Comparison of ENCODE assay signal across 21 cellular contexts in genomic region chr15:51641490-51642135, GRCh38. TPM values are rescaled to one million over a fixed set of nuclear protein-coding genes. Genes with fewer than 3 reads are reported as not detected.
DNase-seq lines count a peak whose midpoint lies in the region; ATAC-seq and TF ChIP-seq lines count a peak whose summit lies in the region.
"Had no signal": no experiment of that assay in that cellular context is flagged by ENCODE, and none has a peak within 500 bp of the region (broad histone marks: within the 10 kb centered on the region; RNA-seq: fewer than 3 reads in every experiment).

No MANE protein-coding gene starts in this region.

- H3K4me3 ChIP-seq in PC-9 (no peak overlapping the region), hepatocyte (no peak overlapping the region), upper lobe of right lung (no peak overlapping the region), Karpas-422 (ENCODE audit: low read length) (no peak overlapping the region)
- H3K4me3 ChIP-seq: BLaER1, MG63 had no signal

- H3K27me3 ChIP-seq in PC-9 (ENCODE audit: insufficient read depth, low read depth) = no peaks in the 10 kb centered on the region
- H3K27me3 ChIP-seq in hepatocyte = no peaks in the 10 kb centered on the region
- no peaks in the 10 kb centered on the region for H3K27me3 ChIP-seq in upper lobe of right lung
- H3K27me3 ChIP-seq in Karpas-422 (ENCODE audit: low read length) = no peaks in the 10 kb centered on the region
- H3K27me3 ChIP-seq: BLaER1, MG63 had no signal

- CTCF ChIA-PET in PC-9 (lab: Charles Lee) = no interaction called here

- H3K79me2 ChIP-seq in PC-9 (ENCODE audit: low read depth) (no peaks in the 10 kb centered on the region), hepatocyte (no peaks in the 10 kb centered on the region), Karpas-422 (ENCODE audit: low read length) (no peaks in the 10 kb centered on the region)

- no peak overlapping the region for H3K27ac ChIP-seq in PC-9
- peak overlapping the region; percentile 13 for H3K27ac ChIP-seq in hepatocyte
- peak overlapping the region; percentile 39 for H3K27ac ChIP-seq in upper lobe of right lung
- no peak overlapping the region for H3K27ac ChIP-seq in Karpas-422 (ENCODE audit: low read length)
- H3K27ac ChIP-seq: BLaER1 had no signal

- H4K20me1 ChIP-seq in PC-9 (ENCODE audit: insufficient read depth) (no peaks in the 10 kb centered on the region), hepatocyte (ENCODE audit: insufficient read depth, poor library complexity, severe bottlenecking) (no peaks in the 10 kb centered on the region), Karpas-422 (ENCODE audit: insufficient read depth, low read depth, low read length) (no peaks in the 10 kb centered on the region)
- H4K20me1 ChIP-seq: BLaER1 had no signal

- intact Hi-C loops in PC-9 (cut with micrococcal nuclease; ENCODE audit: unreplicated experiment) (no loop called here), upper lobe of right lung (cut with DNase I) (no loop called here)

- DNase-seq in SIG-M5 treated with dmso at 0.1 percent for 504 hours (lab: John Stamatoyannopoulos, UW; ENCODE audit: unreplicated experiment) (peak; percentile 35), SIG-M5 (lab: John Stamatoyannopoulos, UW) (no peak), PC-9 (no peak), hepatocyte (ENCODE audit: low spot score) (no peak), upper lobe of right lung (no peak), Karpas-422 (no peak), NCI-H146 (lab: John Stamatoyannopoulos, UW) (no peak)
- DNase-seq: CD8-positive, alpha-beta memory T cell; DMS79; HFFc6; IMR-90; MG63; NCI-H1417; NCI-H187 treated with DMSO at 0.1 percent for 48 hours; NCI-H226; NCI-H524 treated with DMSO at 0.1 percent for 48 hours; T-cell had no signal

- no peaks in the 10 kb centered on the region for H3F3A ChIP-seq in PC-9 (ENCODE audit: insufficient read depth, low read depth)

- ATAC-seq in upper lobe of right lung (peak; percentile 44), HG03521 (IDR thresholded peaks at IDR 0.05; ENCODE audit: unreplicated experiment) (no peak)
- ATAC-seq: T-cell had no signal

- WGBS in hepatocyte (ENCODE audit: low lambda C conversion rate, missing lambda C conversion rate) = 50% methylated on average over 4 of the region's 4 CpGs

- TF ChIP-seq CTCF in PC-9 (conservative IDR thresholded peaks at IDR 0.05) (no peak), hepatocyte (IDR thresholded peaks at IDR 0.05; ENCODE audit: poor library complexity) (no peak), upper lobe of right lung (IDR thresholded peaks at IDR 0.05) (no peak)

- H2AFZ ChIP-seq in PC-9 (0 out of 2 replicates have a peak overlapping the region, but pooled peaks have one; percentile 27), hepatocyte (no peak overlapping the region), Karpas-422 (ENCODE audit: low read length) (no peak overlapping the region)

- H3K9me2 ChIP-seq in PC-9 (ENCODE audit: insufficient read depth) (no peaks in the 10 kb centered on the region), hepatocyte (replicated peaks; ENCODE audit: insufficient read depth) (no peaks in the 10 kb centered on the region), Karpas-422 (replicated peaks; ENCODE audit: insufficient read depth, low read length) (no peaks in the 10 kb centered on the region)

- H3K4me2 ChIP-seq in PC-9 (no peak overlapping the region), hepatocyte (no peak overlapping the region), Karpas-422 (ENCODE audit: low read depth, low read length, poor library complexity, severe bottlenecking) (no peak overlapping the region)
- H3K4me2 ChIP-seq: BLaER1 had no signal

- H3K9me3 ChIP-seq in PC-9 (ENCODE audit: insufficient read depth, low read depth) (no peaks in the 10 kb centered on the region), hepatocyte (ENCODE audit: low read depth) (no peaks in the 10 kb centered on the region), upper lobe of right lung (no peaks in the 10 kb centered on the region), Karpas-422 (ENCODE audit: low read length) (no peaks in the 10 kb centered on the region)
- H3K9me3 ChIP-seq: BLaER1, MG63 had no signal

- no peak overlapping the region for H3K9ac ChIP-seq in Karpas-422 (ENCODE audit: low read length)
- H3K9ac ChIP-seq: BLaER1 had no signal

- H3K4me1 ChIP-seq in PC-9 (replicated peaks; ENCODE audit: insufficient read depth) = 0 out of 2 replicates have a peak, but pooled peaks cover 6% of the 10 kb centered on the region
- H3K4me1 ChIP-seq in hepatocyte (ENCODE audit: insufficient read depth) = peaks cover 10% of the 10 kb centered on the region
- H3K4me1 ChIP-seq in upper lobe of right lung = no peaks in the 10 kb centered on the region
- no peaks in the 10 kb centered on the region for H3K4me1 ChIP-seq in Karpas-422 (ENCODE audit: low read length)
- H3K4me1 ChIP-seq: BLaER1 had no signal

- H3K36me3 ChIP-seq in PC-9 (ENCODE audit: low read depth) = no peaks in the 10 kb centered on the region
- H3K36me3 ChIP-seq in hepatocyte (replicated peaks; ENCODE audit: insufficient read depth, low read depth) = no peaks in the 10 kb centered on the region
- H3K36me3 ChIP-seq in upper lobe of right lung = no peaks in the 10 kb centered on the region
- no peaks in the 10 kb centered on the region for H3K36me3 ChIP-seq in Karpas-422 (ENCODE audit: insufficient read depth, low read length)
- H3K36me3 ChIP-seq: BLaER1, MG63 had no signal

- BruUV-seq in PC-9 (replicated peaks; lab: Mats Ljungman, UMichigan) = no TSS peak

- POLR2A ChIA-PET in PC-9 (lab: Charles Lee; ENCODE audit: unreplicated experiment) = no interaction called here

RNA-seq across cellular contexts. Expression of gene DMXL2, which starts 19.0 kb away (rescaled TPM):
- total RNA-seq in PC-9 (2021) (25.5 and 29.8 TPM in 2 replicates), hepatocyte (30.8 and 31.4 TPM in 2 replicates), upper lobe of right lung (55.2 TPM)
- 7.8 and 10.5 TPM in 2 replicates for polyA plus RNA-seq in hepatocyte
- 3.2 and 17.8 TPM in 2 replicates for total RNA-seq in Karpas-422 (2014; rRNA removed; shearing (Covaris generic); ENCODE audit: low replicate concordance)

RNA-seq across cellular contexts. Expression of gene SCG3, which starts 39.7 kb away (rescaled TPM):
- total RNA-seq in PC-9 (2021) (not detected in 2 replicates), hepatocyte (0.20 and 0.44 TPM in 2 replicates), upper lobe of right lung (0.17 TPM)
- 0.06 and 0.11 TPM in 2 replicates for polyA plus RNA-seq in hepatocyte
- not detected in 2 replicates for total RNA-seq in Karpas-422 (2014; rRNA removed; shearing (Covaris generic); ENCODE audit: low replicate concordance)
- total RNA-seq: CD8-positive, alpha-beta memory T cell; H4; HFFc6; HT1080; IMR-90 had no signal
- polyA plus RNA-seq: CD8-positive, alpha-beta memory T cell had no signal

Comparison
In these comparisons a context has a peak if more than half of its experiments do, and no peak if none do; other contexts are left out.
1. H3K27ac ChIP-seq: peak in hepatocyte (single experiment) and upper lobe of right lung (single experiment); none in PC-9 (single experiment) and Karpas-422 (single experiment).